Comparison of ENCODE assay signal across 20 cellular contexts in genomic region chr10:71258446-71259145, GRCh38.
"Had no signal": no experiment of that assay in that cellular context is flagged by ENCODE, and none has a peak within 500 bp of the region (broad histone marks: within the 10 kb centered on the region; RNA-seq: fewer than 3 reads in every experiment).

No MANE protein-coding gene starts in this region.

- H3K79me2 ChIP-seq: parathyroid adenoma had no signal

- H2AFZ ChIP-seq: neural progenitor cell, parathyroid adenoma had no signal

- H3K4me3 ChIP-seq: dorsolateral prefrontal cortex, heart left ventricle, neural progenitor cell, prostate gland, sigmoid colon, skin epidermis had no signal

- DNase-seq: cortex of kidney; dorsolateral prefrontal cortex; effector memory CD4-positive, alpha-beta T cell; hippocampal formation; left colon; mammary epithelial cell; occipital lobe; sigmoid colon; stimulated activated CD4-positive, alpha-beta T cell treated with anti-CD3 and anti-CD28 coated beads, Interleukin-2, amount 100 ng/mL, for 48 hours; stimulated activated naive CD4-positive, alpha-beta T cell treated with Interleukin-2 at 50 U/mL for 16 hours had no signal

- FAIRE-seq: endometrium, frontal cortex had no signal

- H3K36me3 ChIP-seq: heart left ventricle, neural progenitor cell, prostate gland, sigmoid colon had no signal

- H3K4me3 Mint-ChIP-seq: natural killer cell treated with Interleukin-12 subunit alpha and Interleukin-12 subunit beta and Interleukin-15 and Interleukin-18, amount 100 ng/mL, for 72 hours; neural progenitor cell had no signal

- H3K36me3 Mint-ChIP-seq: natural killer cell treated with Interleukin-12 subunit alpha and Interleukin-12 subunit beta and Interleukin-15 and Interleukin-18, amount 100 ng/mL, for 72 hours; neural progenitor cell; type B pancreatic cell had no signal

- H3K9me3 Mint-ChIP-seq: natural killer cell treated with Interleukin-12 subunit alpha and Interleukin-12 subunit beta and Interleukin-15 and Interleukin-18, amount 100 ng/mL, for 72 hours; neural progenitor cell; type B pancreatic cell had no signal

- ATAC-seq: esophagus mucosa; heart left ventricle; left colon; natural killer cell treated with Interleukin-12 subunit alpha and Interleukin-12 subunit beta and Interleukin-15 and Interleukin-18, amount 100 ng/mL, for 72 hours had no signal

- H3K4me1 ChIP-seq: parathyroid adenoma had no signal

- H3K27ac ChIP-seq: neural progenitor cell, parathyroid adenoma, prostate gland, sigmoid colon had no signal

- H3K27me3 ChIP-seq: dorsolateral prefrontal cortex, heart left ventricle, neural progenitor cell, sigmoid colon had no signal

- H3K27ac Mint-ChIP-seq: natural killer cell treated with Interleukin-12 subunit alpha and Interleukin-12 subunit beta and Interleukin-15 and Interleukin-18, amount 100 ng/mL, for 72 hours; type B pancreatic cell had no signal

- H3K9ac ChIP-seq: neural progenitor cell, parathyroid adenoma had no signal

- H3K27me3 Mint-ChIP-seq: type B pancreatic cell had no signal

- H3K9me3 ChIP-seq: heart left ventricle, prostate gland, sigmoid colon had no signal
